ENCODE assay signal across 11 cellular contexts in the genomic region with DNA sequence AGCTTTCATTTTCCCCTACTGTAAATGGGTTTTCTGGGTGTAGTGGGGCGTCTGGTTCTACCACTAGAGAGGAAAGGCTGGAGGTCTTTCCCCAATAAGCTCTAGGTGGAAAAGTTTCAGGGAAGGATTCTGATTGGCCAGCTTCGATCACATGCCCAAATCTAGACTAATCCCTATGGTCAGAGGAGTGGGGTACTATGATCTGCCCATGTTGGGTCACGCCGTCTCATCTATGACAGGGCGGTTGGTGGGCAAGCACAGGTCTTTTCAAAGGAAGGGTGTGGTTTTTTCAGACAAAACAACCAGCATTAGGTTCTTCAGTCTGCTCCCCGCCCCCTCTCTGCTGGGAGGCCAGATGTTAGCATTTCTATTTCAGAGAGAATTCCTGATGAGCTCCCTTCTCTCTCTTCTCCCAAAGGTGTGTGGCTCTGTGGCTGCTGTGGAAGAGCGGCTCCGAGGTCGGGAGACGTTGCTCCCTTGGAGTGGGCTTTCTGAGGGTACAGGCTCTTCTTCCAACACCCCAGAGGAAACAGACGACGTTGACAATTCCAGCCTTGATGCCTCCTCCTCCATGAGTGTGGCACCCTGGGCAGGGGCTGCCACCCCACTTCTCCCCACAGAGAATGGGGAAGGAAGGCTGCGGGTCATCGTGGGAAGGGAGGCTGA. TPM values are rescaled to one million over a fixed set of nuclear protein-coding genes. Genes with fewer than 3 reads are reported as not detected.
DNase-seq lines count a peak whose midpoint lies in the region; ATAC-seq and TF ChIP-seq lines count a peak whose summit lies in the region.
"Had no signal": no experiment of that assay in that cellular context is flagged by ENCODE, and none has a peak within 500 bp of the region (broad histone marks: within the 10 kb centered on the region; RNA-seq: fewer than 3 reads in every experiment).

No MANE protein-coding gene starts in this region.

- no peak overlapping the region for H3K27ac ChIP-seq in CD4-positive, alpha-beta memory T cell (ENCODE audit: low read depth, low read length)
- H3K27ac ChIP-seq in mesenchymal stem cell (ENCODE audit: low read length, poor library complexity, severe bottlenecking), result no peak overlapping the region
- H3K27ac ChIP-seq in gastroesophageal sphincter, result no peak overlapping the region
- H3K27ac ChIP-seq: testis had no signal

- H3K79me1 ChIP-seq in mesenchymal stem cell (replicated peaks; ENCODE audit: low read length, poor library complexity, severe bottlenecking), result no peaks in the 10 kb centered on the region

- H2BK12ac ChIP-seq in mesenchymal stem cell (ENCODE audit: low read length in 2 of 2), result peak overlapping the region in 1 of 2 experiments; percentile 21

- no peak overlapping the region for H3K18ac ChIP-seq in mesenchymal stem cell (ENCODE audit: low read depth in 1 of 2, low read length in 2 of 2)

- no peaks in the 10 kb centered on the region for H3K27me3 ChIP-seq in CD4-positive, alpha-beta memory T cell (ENCODE audit: insufficient read depth, low read length)
- H3K27me3 ChIP-seq in mesenchymal stem cell (ENCODE audit: control insufficient read depth in 1 of 2, insufficient read depth in 1 of 2, low read length in 2 of 2) (no peaks in the 10 kb centered on the region), gastroesophageal sphincter (no peaks in the 10 kb centered on the region)
- H3K27me3 ChIP-seq: testis had no signal

- intact Hi-C loops in CD4-positive, alpha-beta memory T cell (cut with micrococcal nuclease), result no loop called here

- H3K27ac Mint-ChIP-seq in CD4-positive, alpha-beta memory T cell, result peak overlapping the region; percentile 83 to 95 (median 94)
- H3K27ac Mint-ChIP-seq in activated T-cell treated with anti-CD3 and anti-CD28 coated beads, Interleukin-2, amount 50 U/mL, for 24 hours, result peak overlapping the region; percentile 94

- CTCF ChIA-PET in CD4-positive, alpha-beta memory T cell (lab: Charles Lee; ENCODE audit: partially characterized antibody), result interaction anchor here (1.0 to 1.3 kb wide), 3 partner anchors 9 to 44 kb away, joined by 3 to 6 read pairs (median 4); a partner anchor contains a TSS

- H3K9me3 ChIP-seq in CD4-positive, alpha-beta memory T cell (ENCODE audit: control insufficient read depth in 1 of 2, low read length in 2 of 2), result no peaks in the 10 kb centered on the region
- H3K9me3 ChIP-seq in mesenchymal stem cell (ENCODE audit: control insufficient read depth, low read length) (peaks cover 2% of the 10 kb centered on the region), gastroesophageal sphincter (no peaks in the 10 kb centered on the region)
- H3K9me3 ChIP-seq: testis had no signal

- H4K8ac ChIP-seq in mesenchymal stem cell (ENCODE audit: low read length), result peak overlapping the region; percentile 16

- H3K23ac ChIP-seq in mesenchymal stem cell (ENCODE audit: low read length in 2 of 2), result no peak overlapping the region

- TF ChIP-seq CTCF in gastroesophageal sphincter (IDR thresholded peaks at IDR 0.05) (no peak), foreskin fibroblast (IDR thresholded peaks at IDR 0.05; ENCODE audit: low read depth, low read length) (no peak)

- H3K14ac ChIP-seq in mesenchymal stem cell (ENCODE audit: low read length in 2 of 2), result no peak overlapping the region

- POLR2A ChIA-PET in CD4-positive, alpha-beta memory T cell (lab: Charles Lee; ENCODE audit: partially characterized antibody), result interaction anchor here (0.8 to 1.6 kb wide), 7 partner anchors 9 to 123 kb away, joined by 3 to 6 read pairs (median 3); a partner anchor contains a TSS

- no peaks in the 10 kb centered on the region for H3K9me3 Mint-ChIP-seq in CD4-positive, alpha-beta memory T cell
- H3K9me3 Mint-ChIP-seq in activated T-cell treated with anti-CD3 and anti-CD28 coated beads, Interleukin-2, amount 50 U/mL, for 24 hours, result no peaks in the 10 kb centered on the region

- ATAC-seq in gastroesophageal sphincter (no peak), GM19035 (IDR thresholded peaks at IDR 0.05; ENCODE audit: unreplicated experiment) (no peak)

- no peak overlapping the region for H3K4ac ChIP-seq in mesenchymal stem cell (ENCODE audit: low read depth in 1 of 2, low read length in 2 of 2)

- peak in 4 of 5 donors; percentile 33 to 66 (median 42) for DNase-seq in CD4-positive, alpha-beta memory T cell
- DNase-seq in MV-4-11 (lab: John Stamatoyannopoulos, UW) (peak; percentile 31), mesenchymal stem cell (no peak), foreskin fibroblast (no peak), nucleus accumbens (lab: John Stamatoyannopoulos, UW) (no peak)
- peak; percentile 40 for DNase-seq in activated T-cell treated with anti-CD3 and anti-CD28 coated beads, Interleukin-2, amount 50 U/mL, for 24 hours
- DNase-seq: COR-L47, testis had no signal

- no peak overlapping the region for H2BK5ac ChIP-seq in mesenchymal stem cell (ENCODE audit: low read depth, low read length, poor library complexity, severe bottlenecking)

- H3K4me2 ChIP-seq in mesenchymal stem cell (ENCODE audit: low read length, poor library complexity, severe bottlenecking), result no peak overlapping the region

- H3K27me3 Mint-ChIP-seq in CD4-positive, alpha-beta memory T cell, result no peaks in the 10 kb centered on the region
- H3K27me3 Mint-ChIP-seq in activated T-cell treated with anti-CD3 and anti-CD28 coated beads, Interleukin-2, amount 50 U/mL, for 24 hours, result no peaks in the 10 kb centered on the region

- TF ChIP-seq EP300 in gastroesophageal sphincter (IDR thresholded peaks at IDR 0.05), result no peak

- H3K9ac ChIP-seq in mesenchymal stem cell (ENCODE audit: low read length), result no peak overlapping the region

- no peak overlapping the region for H2BK120ac ChIP-seq in mesenchymal stem cell (ENCODE audit: low read depth, low read length)

- H2BK15ac ChIP-seq in mesenchymal stem cell (ENCODE audit: low read depth, poor library complexity, severe bottlenecking), result no peak overlapping the region

- H2AK5ac ChIP-seq in mesenchymal stem cell (ENCODE audit: low read length, severe bottlenecking), result no peak overlapping the region

- 89% methylated on average over 14 of the region's 14 CpGs for WGBS in mesenchymal stem cell
- WGBS in gastroesophageal sphincter (ENCODE audit: low coverage in 1 of 2), 2 donors, result 84 to 92% methylated on average over 2 to 5 of the region's 14 CpGs

- peaks cover 6% of the 10 kb centered on the region for H3K36me3 ChIP-seq in CD4-positive, alpha-beta memory T cell (ENCODE audit: insufficient read depth, low read length)
- H3K36me3 ChIP-seq in mesenchymal stem cell (ENCODE audit: control insufficient read depth in 1 of 2, insufficient read depth in 2 of 2, low read depth in 1 of 2, low read length in 2 of 2) (peaks cover 31 to 79% of the 10 kb centered on the region in 2 experiments), gastroesophageal sphincter (peaks cover 0 to 61% of the 10 kb centered on the region in 2 donors)

- peaks cover 46% of the 10 kb centered on the region for H3K4me1 ChIP-seq in CD4-positive, alpha-beta memory T cell (ENCODE audit: insufficient read depth, low read length)
- H3K4me1 ChIP-seq in mesenchymal stem cell (ENCODE audit: control insufficient read depth, insufficient read depth, low read depth, low read length) (peaks cover 2% of the 10 kb centered on the region), gastroesophageal sphincter (no peaks in the 10 kb centered on the region)
- H3K4me1 ChIP-seq: testis had no signal

- H4K91ac ChIP-seq in mesenchymal stem cell (ENCODE audit: low read length), result no peak overlapping the region

- no peak overlapping the region for H2AFZ ChIP-seq in mesenchymal stem cell (ENCODE audit: low read depth, low read length)

- H3K4me3 Mint-ChIP-seq in CD4-positive, alpha-beta memory T cell, result peak overlapping the region in 7 of 8 donors; percentile 38 to 81 (median 67)
- H3K4me3 Mint-ChIP-seq in activated T-cell treated with anti-CD3 and anti-CD28 coated beads, Interleukin-2, amount 50 U/mL, for 24 hours, result no peak overlapping the region

- TF ChIP-seq POLR2A in gastroesophageal sphincter (IDR thresholded peaks at IDR 0.05), result no peak

- H3K4me1 Mint-ChIP-seq in CD4-positive, alpha-beta memory T cell, result peaks cover 37 to 60% (median 49%) of the 10 kb centered on the region in 4 donors
- peaks cover 49% of the 10 kb centered on the region for H3K4me1 Mint-ChIP-seq in activated T-cell treated with anti-CD3 and anti-CD28 coated beads, Interleukin-2, amount 50 U/mL, for 24 hours (ENCODE audit: low read depth)

- no peak overlapping the region for H3K4me3 ChIP-seq in CD4-positive, alpha-beta memory T cell (ENCODE audit: low read length in 2 of 2)
- H3K4me3 ChIP-seq in mesenchymal stem cell (ENCODE audit: insufficient read depth in 1 of 2, low read depth in 1 of 2, low read length in 2 of 2) (no peak overlapping the region), gastroesophageal sphincter (no peak overlapping the region), foreskin fibroblast (ENCODE audit: low read depth in 1 of 2, low read length in 2 of 2) (no peak overlapping the region)
- H3K4me3 ChIP-seq: testis had no signal

- H3K36me3 Mint-ChIP-seq in CD4-positive, alpha-beta memory T cell, result peaks cover 28 to 29% of the 10 kb centered on the region in 2 donors
- peaks cover 29% of the 10 kb centered on the region for H3K36me3 Mint-ChIP-seq in activated T-cell treated with anti-CD3 and anti-CD28 coated beads, Interleukin-2, amount 50 U/mL, for 24 hours (ENCODE audit: low read depth)

RNA-seq across cellular contexts. Expression of a gene that starts 9.8 kb away (rescaled TPM):
- 10 to 100 TPM; 76.1 to 79.3 TPM for total RNA-seq in CD4-positive, alpha-beta memory T cell
- 10 to 100 TPM in 1 of 2 donors, 1 to 10 TPM in 1; 8.4 to 20.1 TPM for polyA plus RNA-seq in CD4-positive, alpha-beta memory T cell
- 17.8 TPM for polyA plus RNA-seq in mesenchymal stem cell (2013, experiment 1 of 2)
- 17.5 TPM for polyA plus RNA-seq in mesenchymal stem cell (2013, experiment 2 of 2)
- 10 to 100 TPM in 3 of 4 donors, 1 to 10 TPM in 1; 10.0 to 28.4 (median 22.6) TPM for total RNA-seq in gastroesophageal sphincter

RNA-seq across cellular contexts. Expression of a gene that starts 54.3 kb away (rescaled TPM):
- 1 to 10 TPM in 1 of 2 experiments, not detected in 1; 1.1 TPM for total RNA-seq in CD4-positive, alpha-beta memory T cell
- polyA plus RNA-seq in CD4-positive, alpha-beta memory T cell, result under 1 TPM in 1 of 2 donors, not detected in 1; 0.75 TPM
- polyA plus RNA-seq in mesenchymal stem cell (2013, experiment 1 of 2), result not detected
- not detected for polyA plus RNA-seq in mesenchymal stem cell (2013, experiment 2 of 2)
- total RNA-seq in gastroesophageal sphincter, result 1 to 10 TPM in 1 of 4 donors, under 1 TPM in 1, not detected in 2; 0.47 to 3.2 TPM
- total RNA-seq: fibroblast of lung had no signal

Comparison
In these comparisons a context has a peak if more than half of its experiments do, and no peak if none do; other contexts are left out.
1. DNase-seq: peak in CD4-positive, alpha-beta memory T cell (4 of 5), MV-4-11 (single experiment) and activated T-cell treated with anti-CD3 and anti-CD28 coated beads, Interleukin-2, amount 50 U/mL, for 24 hours (single experiment); none in mesenchymal stem cell (single experiment), foreskin fibroblast (0 of 2) and nucleus accumbens (0 of 56).